ENCODE assay signal across 1 cellular context in genomic region chr5:156929366-156929948, GRCh38.
TF ChIP-seq lines count a peak whose summit lies in the region.

No MANE protein-coding gene starts in this region.

TF ChIP-seq in GM12878, 131 proteins besides CTCF, POLR2A, EP300 and RAD21 (continued from another document):
- no peak for TF ChIP-seq REST (IDR thresholded peaks at IDR 0.05; ENCODE audit: low read depth, low read length)
- no peak for TF ChIP-seq DPF2 (IDR thresholded peaks at IDR 0.05)
- 0 out of 2 replicates have a peak, but pooled peaks have one; percentile 13 for TF ChIP-seq RUNX3 (IDR thresholded peaks at IDR 0.05; ENCODE audit: low read length)
TF ChIP-seq in GM12878: peak in this region for 1.
